In genomic region chr15:59420108-59420507, GRCh38 we compare ENCODE assay signal across 17 cellular contexts. TPM values are rescaled to one million over a fixed set of nuclear protein-coding genes. Genes with fewer than 3 reads are reported as not detected.
DNase-seq lines count a peak whose midpoint lies in the region; ATAC-seq, FAIRE-seq and TF ChIP-seq lines count a peak whose summit lies in the region.
"Had no signal": no experiment of that assay in that cellular context is flagged by ENCODE, and none has a peak within 500 bp of the region (broad histone marks: within the 10 kb centered on the region; RNA-seq: fewer than 3 reads in every experiment).

No MANE protein-coding gene starts in this region.

- H3K9me3 ChIP-seq in GM12878 (replicated peaks; ENCODE audit: control insufficient read depth, insufficient read depth, low read length): no peaks in the 10 kb centered on the region
- H3K9me3 ChIP-seq: Peyer's patch had no signal

- peak; percentile 99 for ATAC-seq in activated CD8-positive, alpha-beta memory T cell treated with anti-CD3 and anti-CD28 coated beads, Interleukin-2, amount 10 ng/mL, durations not matched to agents 7 days and 5 days
- ATAC-seq in GM23338: no peak
- ATAC-seq in GM12878: peak; percentile 63
- ATAC-seq in stimulated activated naive B cell treated with anti-CD40 and anti-IgM and Interleukin-4, amounts not matched to agents 10 μg/mL and 1 μg/mL and 100 μg/mL, for 72 hours (replicated peaks): peak; percentile 53 to 63

- POLR2A ChIA-PET in GM12878 (lab: Charles Lee): no interaction called here
- POLR2A ChIA-PET in MCF 10A (lab: Yijun Ruan, JAX): no interaction called here

- no peak for FAIRE-seq in GM12878 (lab: Jason Lieb, UNC)
- FAIRE-seq: GM19239, HTR-8/SVneo had no signal

- RAD21 ChIA-PET in GM12878 (lab: Charles Lee; ENCODE audit: unreplicated experiment): interaction anchor here (0.6 kb wide), 1 partner anchor 402 kb away, joined by 3 read pairs; no protein-coding TSS in a partner anchor

- TF ChIP-seq CTCF in GM23338 (conservative IDR thresholded peaks at IDR 0.05; ENCODE audit: low read depth in 2 of 2) (no peak), GM12878 (IDR thresholded peaks at IDR 0.05 in 2 of 3, conservative IDR thresholded peaks at IDR 0.05 in 1 of 3; ENCODE audit: control insufficient read depth in 2 of 3, extremely low read depth in 1 of 3, insufficient read depth in 1 of 3, low read depth in 3 of 3, low read length in 3 of 3) (no peak), MCF 10A (IDR thresholded peaks at IDR 0.05; ENCODE audit: unreplicated experiment) (no peak)

- no peak for TF ChIP-seq RAD21 in GM12878 (IDR thresholded peaks at IDR 0.05; ENCODE audit: insufficient read depth, low read depth, low read length)

- H3K4me1 Mint-ChIP-seq in activated CD8-positive, alpha-beta memory T cell treated with anti-CD3 and anti-CD28 coated beads, Interleukin-2, amount 10 ng/mL, durations not matched to agents 7 days and 5 days: peaks cover 27% of the 10 kb centered on the region
- peaks cover 17% of the 10 kb centered on the region for H3K4me1 Mint-ChIP-seq in GM23338
- H3K4me1 Mint-ChIP-seq in stimulated activated naive B cell treated with anti-CD40 and anti-IgM and Interleukin-4, amounts not matched to agents 10 μg/mL and 1 μg/mL and 100 μg/mL, for 72 hours: peaks cover 39 to 75% of the 10 kb centered on the region in 2 donors
- H3K4me1 Mint-ChIP-seq in MCF 10A (ENCODE audit: insufficient read depth, unreplicated experiment): no peaks in the 10 kb centered on the region

- peaks cover 49% of the 10 kb centered on the region for H3K27me3 Mint-ChIP-seq in activated CD8-positive, alpha-beta memory T cell treated with anti-CD3 and anti-CD28 coated beads, Interleukin-2, amount 10 ng/mL, durations not matched to agents 7 days and 5 days
- H3K27me3 Mint-ChIP-seq in GM23338 (ENCODE audit: insufficient read depth, low read depth, poor library complexity) (no peaks in the 10 kb centered on the region), MCF 10A (ENCODE audit: insufficient read depth, unreplicated experiment) (peaks cover 41% of the 10 kb centered on the region)
- H3K27me3 Mint-ChIP-seq in stimulated activated naive B cell treated with anti-CD40 and anti-IgM and Interleukin-4, amounts not matched to agents 10 μg/mL and 1 μg/mL and 100 μg/mL, for 72 hours: no peaks in the 10 kb centered on the region

- H3K36me3 Mint-ChIP-seq in activated CD8-positive, alpha-beta memory T cell treated with anti-CD3 and anti-CD28 coated beads, Interleukin-2, amount 10 ng/mL, durations not matched to agents 7 days and 5 days: no peaks in the 10 kb centered on the region
- no peaks in the 10 kb centered on the region for H3K36me3 Mint-ChIP-seq in GM23338 (ENCODE audit: low read depth)
- H3K36me3 Mint-ChIP-seq in stimulated activated naive B cell treated with anti-CD40 and anti-IgM and Interleukin-4, amounts not matched to agents 10 μg/mL and 1 μg/mL and 100 μg/mL, for 72 hours: no peaks in the 10 kb centered on the region
- no peaks in the 10 kb centered on the region for H3K36me3 Mint-ChIP-seq in MCF 10A (ENCODE audit: insufficient read depth, unreplicated experiment)
- H3K36me3 Mint-ChIP-seq: CD4-positive, CD25-positive, alpha-beta regulatory T cell had no signal

- CTCF ChIA-PET in activated CD8-positive, alpha-beta memory T cell treated with anti-CD3 and anti-CD28 coated beads, Interleukin-2, amount 10 ng/mL, durations not matched to agents 7 days and 5 days (lab: Charles Lee): interaction anchor here (0.6 to 1.4 kb wide), 7 partner anchors 31 to 174 kb away, joined by 3 to 6 read pairs (median 4); no protein-coding TSS in a partner anchor
- CTCF ChIA-PET in GM12878 (lab: Yijun Ruan, JAX): interaction anchor here (1.3 to 2.5 kb wide), 3 partner anchors 11 to 163 kb away, joined by 3 to 7 read pairs (median 4); no protein-coding TSS in a partner anchor
- CTCF ChIA-PET in MCF 10A (lab: Yijun Ruan, JAX): interaction anchor here (0.6 to 0.8 kb wide), 2 partner anchors 44 to 173 kb away, joined by 3 to 4 read pairs; no protein-coding TSS in a partner anchor

- H3K9me2 ChIP-seq in GM23338 (ENCODE audit: insufficient read depth): 0 out of 2 replicates have a peak, but pooled peaks cover 2% of the 10 kb centered on the region

- peak overlapping the region; percentile 24 for H3K4me3 Mint-ChIP-seq in activated CD8-positive, alpha-beta memory T cell treated with anti-CD3 and anti-CD28 coated beads, Interleukin-2, amount 10 ng/mL, durations not matched to agents 7 days and 5 days
- no peak overlapping the region for H3K4me3 Mint-ChIP-seq in GM23338
- H3K4me3 Mint-ChIP-seq in stimulated activated naive B cell treated with anti-CD40 and anti-IgM and Interleukin-4, amounts not matched to agents 10 μg/mL and 1 μg/mL and 100 μg/mL, for 72 hours: no peak overlapping the region
- no peak overlapping the region for H3K4me3 Mint-ChIP-seq in MCF 10A (ENCODE audit: unreplicated experiment)
- H3K4me3 Mint-ChIP-seq: CD4-positive, CD25-positive, alpha-beta regulatory T cell had no signal

- in situ Hi-C loops in GM12878 (cut with MboI): no loop called here

- H3K27me3 ChIP-seq in GM23338 (ENCODE audit: insufficient read depth) (no peaks in the 10 kb centered on the region), GM12878 (replicated peaks in 1 of 2; ENCODE audit: control insufficient read depth in 2 of 2, insufficient read depth in 2 of 2, low read length in 1 of 2) (no peaks in the 10 kb centered on the region)
- H3K27me3 ChIP-seq: Peyer's patch had no signal

- H4K20me1 ChIP-seq in GM23338 (replicated peaks; ENCODE audit: insufficient read depth): no peaks in the 10 kb centered on the region
- H4K20me1 ChIP-seq in GM12878 (ENCODE audit: control insufficient read depth, insufficient read depth): no peaks in the 10 kb centered on the region

- no peak for TF ChIP-seq POLR2A in GM12878 (IDR thresholded peaks at IDR 0.05; ENCODE audit: low read depth, low read length)

- no peaks in the 10 kb centered on the region for H3K36me3 ChIP-seq in GM23338 (ENCODE audit: insufficient read depth)
- no peaks in the 10 kb centered on the region for H3K36me3 ChIP-seq in GM12878 (ENCODE audit: control insufficient read depth in 2 of 2, insufficient read depth in 2 of 2, low read length in 1 of 2)
- H3K36me3 ChIP-seq: Peyer's patch had no signal

- peak; percentile 78 for DNase-seq in activated CD8-positive, alpha-beta memory T cell treated with anti-CD3 and anti-CD28 coated beads, Interleukin-2, amount 10 ng/mL, durations not matched to agents 7 days and 5 days
- no peak for DNase-seq in activated CD8-positive, alpha-beta memory T cell treated with anti-CD3 and anti-CD28 coated beads, Interleukin-2, amount 50 U/mL, for 48 hours
- DNase-seq in GM23338 (ENCODE audit: low spot score) (no peak), GM12878 (ENCODE audit: low read depth, low spot score) (no peak), kidney tubule cell (ENCODE audit: low spot score) (no peak), MCF 10A (ENCODE audit: unreplicated experiment) (no peak), 8988T (no peak)
- DNase-seq in stimulated activated naive B cell treated with anti-CD40 and anti-IgM and Interleukin-4, amounts not matched to agents 10 μg/mL and 1 μg/mL and 100 μg/mL, for 72 hours: no peak
- DNase-seq: AML-193, Calu3, NCI-H2171, NCI-H774, Peyer's patch, SHP77 had no signal

- no peak overlapping the region for H3K9ac ChIP-seq in GM12878 (ENCODE audit: control insufficient read depth, insufficient read depth, low read length)

- TF ChIP-seq EP300 in GM12878 (IDR thresholded peaks at IDR 0.05; ENCODE audit: borderline replicate concordance in 1 of 2, control insufficient read depth in 1 of 2, low read depth in 2 of 2, low read length in 2 of 2): no peak

- H3K9me3 Mint-ChIP-seq in activated CD8-positive, alpha-beta memory T cell treated with anti-CD3 and anti-CD28 coated beads, Interleukin-2, amount 10 ng/mL, durations not matched to agents 7 days and 5 days (ENCODE audit: low read depth): no peaks in the 10 kb centered on the region
- H3K9me3 Mint-ChIP-seq in GM23338 (no peaks in the 10 kb centered on the region), MCF 10A (ENCODE audit: unreplicated experiment) (no peaks in the 10 kb centered on the region)
- H3K9me3 Mint-ChIP-seq in stimulated activated naive B cell treated with anti-CD40 and anti-IgM and Interleukin-4, amounts not matched to agents 10 μg/mL and 1 μg/mL and 100 μg/mL, for 72 hours: no peaks in the 10 kb centered on the region

- H3K27ac Mint-ChIP-seq in activated CD8-positive, alpha-beta memory T cell treated with anti-CD3 and anti-CD28 coated beads, Interleukin-2, amount 10 ng/mL, durations not matched to agents 7 days and 5 days: peak overlapping the region; percentile 56
- H3K27ac Mint-ChIP-seq in GM23338 (no peak overlapping the region), MCF 10A (ENCODE audit: low read depth, unreplicated experiment) (no peak overlapping the region)
- H3K27ac Mint-ChIP-seq in stimulated activated naive B cell treated with anti-CD40 and anti-IgM and Interleukin-4, amounts not matched to agents 10 μg/mL and 1 μg/mL and 100 μg/mL, for 72 hours: no peak overlapping the region
- H3K27ac Mint-ChIP-seq: CD4-positive, CD25-positive, alpha-beta regulatory T cell had no signal

- H3K4me1 ChIP-seq in GM23338 (ENCODE audit: insufficient read depth): peaks cover 4% of the 10 kb centered on the region; the same call in 1 of the 2 replicates
- H3K4me1 ChIP-seq in GM12878 (ENCODE audit: control insufficient read depth, insufficient read depth, low read length): peaks cover 10% of the 10 kb centered on the region; the same call in 1 of the 2 replicates

- H2AFZ ChIP-seq in GM23338 (no peak overlapping the region), GM12878 (ENCODE audit: control insufficient read depth, low read depth, low read length) (no peak overlapping the region; the same call in 1 of the 2 replicates)

- BruUV-seq in GM12878 (replicated peaks; lab: Mats Ljungman, UMichigan) (no TSS peak), MCF 10A (replicated peaks; lab: Mats Ljungman, UMichigan) (no TSS peak)

- H3F3A ChIP-seq in GM23338 (replicated peaks; ENCODE audit: low read depth): no peaks in the 10 kb centered on the region

- intact Hi-C loops in GM12878 (cut with micrococcal nuclease; ENCODE audit: unreplicated experiment) (no loop called here), MCF 10A (cut with micrococcal nuclease) (no loop called here)

- no peaks in the 10 kb centered on the region for H3K79me2 ChIP-seq in GM23338 (replicated peaks; ENCODE audit: insufficient read depth)
- no peaks in the 10 kb centered on the region for H3K79me2 ChIP-seq in GM12878 (ENCODE audit: control insufficient read depth, insufficient read depth, low read length)

- H3K4me3 ChIP-seq in GM23338 (no peak overlapping the region), GM12878 (no peak overlapping the region)
- H3K4me3 ChIP-seq: Peyer's patch had no signal

- 0 out of 2 replicates have a peak overlapping the region, but pooled peaks have one; percentile 5 for H3K4me2 ChIP-seq in GM23338
- H3K4me2 ChIP-seq in GM12878 (ENCODE audit: control insufficient read depth, insufficient read depth): peak overlapping the region; percentile 27; the same call in 1 of the 2 replicates

- 14% methylated on average over 3 of the region's 3 CpGs for WGBS in GM12878 (ENCODE audit: insufficient coverage, insufficient replicate concordance, low lambda C conversion rate, missing lambda C conversion rate)

- no peak overlapping the region for H3K27ac ChIP-seq in GM23338 (ENCODE audit: low read depth)
- no peak overlapping the region for H3K27ac ChIP-seq in GM12878 (ENCODE audit: control insufficient read depth, insufficient read depth)
- H3K27ac ChIP-seq: Peyer's patch had no signal

- SMC1A ChIA-PET in GM12878 (lab: Charles Lee; ENCODE audit: uncharacterized antibody, unreplicated experiment): interaction anchor here (1.1 to 1.3 kb wide), 2 partner anchors 9 to 38 kb away, joined by 3 to 4 read pairs; no protein-coding TSS in a partner anchor

RNA-seq across cellular contexts. Expression of gene FAM81A, which starts 17.9 kb away (rescaled TPM):
- 1 to 10 TPM; 2.5 to 3.7 TPM for total RNA-seq in activated CD8-positive, alpha-beta memory T cell treated with anti-CD3 and anti-CD28 coated beads, Interleukin-2, amount 10 ng/mL, durations not matched to agents 7 days and 5 days
- total RNA-seq in GM23338 (2014; rRNA removed; shearing (Covaris generic)): 1.7 and 4.1 TPM in 2 replicates
- polyA plus RNA-seq in GM23338 (2016; fragmentation: Nextera tagmentation; extraction: Ambion mirVana) (0.73 and 1.1 TPM in 2 replicates), GM12878 (2011; rRNA removed) (0.18 and 0.40 TPM in 2 replicates), GM12878 (2014; fragmentation: Illumina TruSeq; extraction: Trizol) (15.1 and 18.9 TPM in 2 replicates), GM12878 (2014; fragmentation: Nextera tagmentation; extraction: Ambion mirVana) (1 to 10 TPM; 7.6 to 9.0 TPM), GM12878 (2014; rRNA removed) (13.4 and 15.8 TPM in 2 replicates), GM12878 (2016; fragmentation: Nextera tagmentation; extraction: Ambion mirVana) (10 to 100 TPM; 23.9 to 34.5 TPM)
- 10.2 and 16.8 TPM in 2 replicates for total RNA-seq in GM12878 (2013; cell fraction: nucleolus; rRNA removed)
- total RNA-seq in GM12878 (2014; rRNA removed) (12.5 and 14.7 TPM in 2 replicates), GM12878 (2014; rRNA removed; fragmentation: Illumina TruSeq; extraction: Trizol) (16.5 and 16.8 TPM in 2 replicates), GM12878 (2021) (19.9 and 20.2 TPM in 2 replicates), MCF 10A (2022) (1.1 TPM in 2 replicates)
- 3.7 TPM for polyA plus RNA-seq in GM12878 (2011; ENCODE audit: low read depth)
- 0.07 and 0.13 TPM in 2 replicates for polyA plus RNA-seq in GM12878 (2011; cell fraction: cytosol; rRNA removed)
- 0.22 and 0.95 TPM in 2 replicates for polyA plus RNA-seq in GM12878 (2011; cell fraction: nucleus; rRNA removed)
- polyA plus RNA-seq in GM12878 (2012): 8.8 and 10.9 TPM in 2 replicates
- polyA minus RNA-seq in GM12878 (2011; rRNA and poly(A)+ RNA removed): 0.21 TPM in 1 of 2 replicates, not detected in the other
- not detected in 2 replicates for polyA minus RNA-seq in GM12878 (2011; cell fraction: cytosol; rRNA and poly(A)+ RNA removed)
- polyA minus RNA-seq in GM12878 (2011; cell fraction: nucleus; rRNA and poly(A)+ RNA removed): not detected in 2 replicates
- total RNA-seq: CD4-positive, CD25-positive, alpha-beta regulatory T cell had no signal
- polyA plus RNA-seq: CD4-positive, CD25-positive, alpha-beta regulatory T cell had no signal

RNA-seq across cellular contexts. Expression of gene MYO1E, which starts 47.4 kb away (rescaled TPM):
- total RNA-seq in activated CD8-positive, alpha-beta memory T cell treated with anti-CD3 and anti-CD28 coated beads, Interleukin-2, amount 10 ng/mL, durations not matched to agents 7 days and 5 days: 100 to 1,000 TPM in 1 of 2 experiments, 10 to 100 TPM in 1; 60.3 to 224 TPM
- 99.4 and 131 TPM in 2 replicates for total RNA-seq in GM23338 (2014; rRNA removed; shearing (Covaris generic))
- polyA plus RNA-seq in GM23338 (2016; fragmentation: Nextera tagmentation; extraction: Ambion mirVana): 68.3 and 70.7 TPM in 2 replicates
- total RNA-seq in GM12878 (2013; cell fraction: nucleolus; rRNA removed): 732 and 834 TPM in 2 replicates
- 55.9 and 59.3 TPM in 2 replicates for total RNA-seq in GM12878 (2014; rRNA removed)
- total RNA-seq in GM12878 (2014; rRNA removed; fragmentation: Illumina TruSeq; extraction: Trizol): 70.5 and 76.5 TPM in 2 replicates
- 256 and 266 TPM in 2 replicates for total RNA-seq in GM12878 (2021)
- 15.6 TPM for polyA plus RNA-seq in GM12878 (2011; ENCODE audit: low read depth)
- polyA plus RNA-seq in GM12878 (2011; rRNA removed): 33.3 and 68.3 TPM in 2 replicates
- 16.2 and 18.4 TPM in 2 replicates for polyA plus RNA-seq in GM12878 (2011; cell fraction: cytosol; rRNA removed)
- polyA plus RNA-seq in GM12878 (2011; cell fraction: nucleus; rRNA removed): 21.3 TPM in 2 replicates
- 92.0 and 138 TPM in 2 replicates for polyA plus RNA-seq in GM12878 (2012)
- polyA plus RNA-seq in GM12878 (2014; fragmentation: Illumina TruSeq; extraction: Trizol): 77.9 and 93.5 TPM in 2 replicates
- polyA plus RNA-seq in GM12878 (2014; fragmentation: Nextera tagmentation; extraction: Ambion mirVana): 10 to 100 TPM; 10.3 to 27.5 TPM
- polyA plus RNA-seq in GM12878 (2014; rRNA removed): 43.7 and 46.9 TPM in 2 replicates
- 100 to 1,000 TPM; 189 to 191 TPM for polyA plus RNA-seq in GM12878 (2016; fragmentation: Nextera tagmentation; extraction: Ambion mirVana)
- 25.2 and 53.3 TPM in 2 replicates for polyA minus RNA-seq in GM12878 (2011; rRNA and poly(A)+ RNA removed)
- polyA minus RNA-seq in GM12878 (2011; cell fraction: cytosol; rRNA and poly(A)+ RNA removed): 11.1 TPM in 2 replicates
- 42.3 and 48.9 TPM in 2 replicates for polyA minus RNA-seq in GM12878 (2011; cell fraction: nucleus; rRNA and poly(A)+ RNA removed)
- total RNA-seq in MCF 10A (2022): 116 and 121 TPM in 2 replicates
